Comparison of ENCODE assay signal across 1 cellular context in genomic region chr19:48877900-48878218, GRCh38.
TF ChIP-seq lines count a peak whose summit lies in the region.

No MANE protein-coding gene starts in this region.

TF ChIP-seq in IMR-90, 13 proteins besides CTCF, POLR2A, EP300 and RAD21:
- TF ChIP-seq USF2 (IDR thresholded peaks at IDR 0.05; ENCODE audit: low read depth, low read length) (no peak), MXI1 (IDR thresholded peaks at IDR 0.05; ENCODE audit: borderline replicate concordance, low read depth, low read length) (no peak), NFE2L2 (IDR thresholded peaks at IDR 0.05; ENCODE audit: low read depth, low read length) (no peak), RFX5 (IDR thresholded peaks at IDR 0.05; ENCODE audit: low read depth, low read length) (no peak), BHLHE40 (IDR thresholded peaks at IDR 0.05; ENCODE audit: low read depth, low read length) (no peak), MAFK (IDR thresholded peaks at IDR 0.05; ENCODE audit: low read depth, low read length) (no peak)
TF ChIP-seq in IMR-90: peak in this region for 0.
